Comparison of ENCODE assay signal across 8 cellular contexts in the genomic region with DNA sequence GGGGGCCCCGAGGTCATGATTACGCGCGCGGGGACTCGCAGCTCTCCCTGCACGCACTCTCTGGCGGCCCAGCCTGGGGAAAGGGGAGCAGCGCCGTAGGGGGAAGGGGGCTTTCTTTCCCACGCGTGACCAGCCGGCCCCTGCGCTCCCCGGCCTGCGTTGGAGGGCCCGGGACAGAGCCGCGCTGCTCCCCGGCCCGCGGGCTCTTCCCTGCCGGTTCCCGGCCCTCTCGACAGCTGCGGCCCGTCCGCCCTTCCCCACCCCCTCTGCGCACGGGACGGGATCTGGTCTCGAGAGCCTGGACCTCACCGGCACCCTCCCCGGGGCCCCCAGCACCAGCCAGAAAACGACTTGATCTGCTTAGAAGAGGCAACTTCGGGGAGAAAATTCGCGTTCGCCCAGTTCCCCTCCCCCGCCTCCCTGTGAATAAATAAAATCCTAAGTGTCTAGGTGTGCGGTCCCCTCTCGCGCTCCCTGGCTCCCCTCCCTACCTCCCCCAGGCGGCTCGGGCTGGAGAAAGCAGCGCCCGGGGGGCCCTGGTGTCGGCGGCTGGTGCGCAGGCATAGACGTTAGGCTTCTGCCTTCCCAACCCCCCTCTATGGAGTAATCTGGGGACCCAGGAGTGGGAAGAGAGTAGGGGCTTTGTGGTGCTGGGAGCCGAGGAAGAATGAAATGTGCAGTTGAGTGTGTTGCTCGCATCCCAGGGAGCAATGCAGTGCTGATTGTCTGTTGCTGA. TPM values are rescaled to one million over a fixed set of nuclear protein-coding genes. Genes with fewer than 3 reads are reported as not detected.
DNase-seq lines count a peak whose midpoint lies in the region; ATAC-seq and TF ChIP-seq lines count a peak whose summit lies in the region.

No MANE protein-coding gene starts in this region.

- peak; percentile 45 for DNase-seq in HT1080 (ENCODE audit: low read depth)
- DNase-seq in SW 1271 (lab: John Stamatoyannopoulos, UW) = peak; percentile 44 to 45
- no peak for DNase-seq in Right ventricle myocardium inferior (ENCODE audit: missing footprints)
- peak; percentile 60 to 76 (median 71) for DNase-seq in ovary
- no peak for DNase-seq in CD8-positive, alpha-beta memory T cell
- DNase-seq in activated naive CD4-positive, alpha-beta T cell treated with Interleukin-2 at 50 U/mL for 16 hours = no peak
- no peak for DNase-seq in erythroblast (lab: John Stamatoyannopoulos, UW)

- POLR2A ChIA-PET in CD8-positive, alpha-beta memory T cell (lab: Charles Lee) = no interaction called here

- peaks cover 0 to 11% (median 0%) of the 10 kb centered on the region in 3 donors for H3K4me1 Mint-ChIP-seq in CD8-positive, alpha-beta memory T cell

- intact Hi-C loops in Right ventricle myocardium inferior (cut with DNase I) (loop anchor here (1.0 to 5.0 kb wide), 4 partner anchors 134 to 389 kb away; no protein-coding TSS in a partner anchor), ovary (cut with DNase I) (loop anchor here in 1 of 4 donors (10.0 kb wide), 1 partner anchor 392 kb away; no protein-coding TSS in a partner anchor)

- peak overlapping the region; percentile 88 to 98 for H3K27ac ChIP-seq in ovary
- H3K27ac ChIP-seq in CD8-positive, alpha-beta memory T cell (ENCODE audit: low read depth, low read length) = no peak overlapping the region

- CTCF ChIA-PET in CD8-positive, alpha-beta memory T cell (lab: Charles Lee) = no interaction called here

- peaks cover 17% of the 10 kb centered on the region in 2 donors for H3K27me3 Mint-ChIP-seq in CD8-positive, alpha-beta memory T cell

- peak in 2 of 3 donors; percentile 24 to 27 for TF ChIP-seq CTCF in ovary (IDR thresholded peaks at IDR 0.05)

- ATAC-seq in Right ventricle myocardium inferior = peak; percentile 69
- no peak for ATAC-seq in HG02970 (IDR thresholded peaks at IDR 0.05; ENCODE audit: low FRiP score, unreplicated experiment)

- WGBS in ovary, 3 donors = 1% methylated on average over 31 to 53 of the region's 53 CpGs

- H3K9me3 ChIP-seq in ovary = no peaks in the 10 kb centered on the region
- H3K9me3 ChIP-seq in CD8-positive, alpha-beta memory T cell (ENCODE audit: low read length) = no peaks in the 10 kb centered on the region

- TF ChIP-seq POLR2A in ovary (IDR thresholded peaks at IDR 0.05) (no peak), erythroblast (IDR thresholded peaks at IDR 0.05; ENCODE audit: low read length) (no peak)

- no peaks in the 10 kb centered on the region for H3K36me3 ChIP-seq in ovary
- no peaks in the 10 kb centered on the region for H3K36me3 ChIP-seq in CD8-positive, alpha-beta memory T cell (ENCODE audit: insufficient read depth, low read length)

- peak overlapping the region; percentile 62 for H3K4me3 ChIP-seq in ovary
- no peak overlapping the region for H3K4me3 ChIP-seq in CD8-positive, alpha-beta memory T cell (ENCODE audit: low read length)

- no peak overlapping the region for H3K4me3 Mint-ChIP-seq in CD8-positive, alpha-beta memory T cell

- H3K36me3 Mint-ChIP-seq in CD8-positive, alpha-beta memory T cell = peaks cover 0 to 2% (median 0%) of the 10 kb centered on the region in 3 donors

- no peaks in the 10 kb centered on the region for H3K27me3 ChIP-seq in ovary
- H3K27me3 ChIP-seq in CD8-positive, alpha-beta memory T cell (ENCODE audit: insufficient read depth, low read length, poor library complexity, severe bottlenecking) = no peaks in the 10 kb centered on the region

- peaks cover 10 to 23% (median 13%) of the 10 kb centered on the region in 5 donors for H3K9me3 Mint-ChIP-seq in CD8-positive, alpha-beta memory T cell

- TF ChIP-seq EP300 in ovary (IDR thresholded peaks at IDR 0.05) = no peak

- H3K27ac Mint-ChIP-seq in CD8-positive, alpha-beta memory T cell = no peak overlapping the region

- no peaks in the 10 kb centered on the region for H3K4me1 ChIP-seq in ovary (ENCODE audit: insufficient read depth)
- H3K4me1 ChIP-seq in CD8-positive, alpha-beta memory T cell (ENCODE audit: insufficient read depth, low read length) = no peaks in the 10 kb centered on the region

RNA-seq across cellular contexts. Expression of a gene that starts 0.8 kb away (rescaled TPM):
- total RNA-seq in HT1080 (2014; rRNA removed; shearing (Covaris generic)) = 0.43 and 1.7 TPM in 2 replicates
- 0.95 and 1.3 TPM in 2 replicates for polyA plus RNA-seq in HT1080 (2015; cell fraction: cytosol; rRNA removed)
- 2.7 and 3.3 TPM in 2 replicates for polyA plus RNA-seq in HT1080 (2015; cell fraction: nucleus; rRNA removed)
- total RNA-seq in Right ventricle myocardium inferior (16.7 TPM), ovary (10 to 100 TPM in 4 of 7 donors, 1 to 10 TPM in 3; 3.9 to 15.5 (median 10.2) TPM)
- polyA plus RNA-seq in ovary = 1 to 10 TPM; 2.4 to 5.9 TPM
- not detected for total RNA-seq in CD8-positive, alpha-beta memory T cell
- polyA plus RNA-seq in CD8-positive, alpha-beta memory T cell = not detected

Comparison
In these comparisons a context has a peak if more than half of its experiments do, and no peak if none do; other contexts are left out.
1. DNase-seq: peak in HT1080 (single experiment), SW 1271 (2 of 2) and ovary (5 of 5); none in Right ventricle myocardium inferior (single experiment), CD8-positive, alpha-beta memory T cell (0 of 5), activated naive CD4-positive, alpha-beta T cell treated with Interleukin-2 at 50 U/mL for 16 hours (single experiment) and erythroblast (0 of 2).